In genomic region chr9:41063243-41063642, GRCh38 we compare ENCODE assay signal across 7 cellular contexts.
DNase-seq lines count a peak whose midpoint lies in the region; ATAC-seq, FAIRE-seq and TF ChIP-seq lines count a peak whose summit lies in the region.
"Not testable (repeated sequence)": the region's sequence is repeated elsewhere in the genome, so short reads cannot be mapped to it uniquely, and the experiment has no call there.

No MANE protein-coding gene starts in this region.

- peak overlapping the region; percentile 93 for H2BK20ac ChIP-seq in IMR-90 (ENCODE audit: low read depth, low read length)

- H2AFZ ChIP-seq in IMR-90 (replicated peaks; ENCODE audit: low read length, poor library complexity); astrocyte (ENCODE audit: low read depth, low read length): not testable (repeated sequence)

- in situ Hi-C loops in IMR-90 (cut with MboI; ENCODE audit: low sequenced_read_pairs): not testable (repeated sequence)

- H3K4me3 Mint-ChIP-seq in astrocyte (ENCODE audit: unreplicated experiment): not testable (repeated sequence)

- POLR2A ChIA-PET in IMR-90 (lab: Charles Lee; ENCODE audit: unreplicated experiment): not testable (repeated sequence)

- not testable (repeated sequence) for BruUV-seq in IMR-90 (replicated peaks; lab: Mats Ljungman, UMichigan)

- H3K14ac ChIP-seq in IMR-90 (replicated peaks; ENCODE audit: low read depth, low read length): peak overlapping the region; percentile 91; the same call in 1 of the 2 replicates

- H3K56ac ChIP-seq in IMR-90 (ENCODE audit: extremely low read depth, insufficient read depth, low read length): not testable (repeated sequence)

- peak overlapping the region; percentile 1 for H3K27ac Mint-ChIP-seq in astrocyte (ENCODE audit: unreplicated experiment)

- peak overlapping the region; percentile 88; the same call in 1 of the 2 replicates for H3K4ac ChIP-seq in IMR-90 (ENCODE audit: low read depth, low read length)

- H3K27ac ChIP-seq in IMR-90 (ENCODE audit: insufficient read depth, low read length) (peak overlapping the region; percentile 88), astrocyte (ENCODE audit: low read depth, low read length) (peak overlapping the region; percentile 58)

- H3K9me1 ChIP-seq in IMR-90 (ENCODE audit: insufficient read depth, low read length): not testable (repeated sequence)

- TF ChIP-seq RAD21 in IMR-90 (IDR thresholded peaks at IDR 0.05; ENCODE audit: low read length): not testable (repeated sequence)

- TF ChIP-seq POLR2A in IMR-90 (IDR thresholded peaks at IDR 0.05; ENCODE audit: low read depth, low read length): not testable (repeated sequence)

- peak; percentile 38 for DNase-seq in EL
- DNase-seq in IMR-90: peak; percentile 86
- peak; percentile 61 for DNase-seq in astrocyte (ENCODE audit: low read depth)
- peak; percentile 68 for DNase-seq in choroid plexus epithelial cell (ENCODE audit: low read depth)
- DNase-seq in fibroblast of mammary gland (ENCODE audit: low read depth): peak; percentile 18
- peak; percentile 41 for DNase-seq in fibroblast of villous mesenchyme (ENCODE audit: low read depth)
- peak; percentile 6 for DNase-seq in skeletal muscle cell (ENCODE audit: low read depth)

- not testable (repeated sequence) for TF ChIP-seq CTCF in IMR-90 (conservative IDR thresholded peaks at IDR 0.05; ENCODE audit: low read depth, low read length); astrocyte (IDR thresholded peaks at IDR 0.05; ENCODE audit: insufficient read depth, low read depth, low read length); choroid plexus epithelial cell (conservative IDR thresholded peaks at IDR 0.05; ENCODE audit: low read depth, low read length); fibroblast of mammary gland (conservative IDR thresholded peaks at IDR 0.05; ENCODE audit: control insufficient read depth, insufficient read depth, low read depth, low read length); fibroblast of villous mesenchyme (IDR thresholded peaks at IDR 0.05; ENCODE audit: insufficient read depth, low read depth, low read length)

- peak overlapping the region; percentile 90 for H2BK120ac ChIP-seq in IMR-90 (ENCODE audit: low read depth, low read length)

- peak overlapping the region; percentile 82; the same call in 1 of the 2 replicates for H3K23ac ChIP-seq in IMR-90 (ENCODE audit: low read depth, low read length)

- H3K27me3 ChIP-seq in IMR-90 (ENCODE audit: control insufficient read depth, insufficient read depth, low read length); astrocyte (ENCODE audit: insufficient read depth, low read length): not testable (repeated sequence)

- peak overlapping the region; percentile 97; the same call in 1 of the 2 replicates for H3K18ac ChIP-seq in IMR-90 (ENCODE audit: low read depth, low read length)

- peak overlapping the region; percentile 90 for H4K91ac ChIP-seq in IMR-90 (ENCODE audit: insufficient read depth, low read depth, low read length)

- no CpG with 5 or more reads among the region's 5 CpGs for whole genome bisulfite sequencing in IMR-90 (ENCODE audit: extremely low coverage in 2 of 2, insufficient read length in 1 of 2), 2 experiments

- H3K79me2 ChIP-seq in astrocyte (ENCODE audit: insufficient read depth, low read length): not testable (repeated sequence)

- FAIRE-seq in astrocyte (lab: Jason Lieb, UNC): not testable (repeated sequence)

- intact Hi-C loops in IMR-90 (cut with micrococcal nuclease): not testable (repeated sequence)

- not testable (repeated sequence) for H2AK9ac ChIP-seq in IMR-90 (replicated peaks; ENCODE audit: low read depth, low read length, poor library complexity)

- CTCF ChIA-PET in IMR-90 (lab: Yijun Ruan, JAX): not testable (repeated sequence)

- dilution Hi-C loops in IMR-90 (cut with HindIII; ENCODE audit: low sequenced_read_pairs, unreplicated experiment): not testable (repeated sequence)

- H2BK15ac ChIP-seq in IMR-90 (ENCODE audit: low read depth, low read length): not testable (repeated sequence)

- ATAC-seq in IMR-90 (ENCODE audit: low read depth): peak; percentile 65

- not testable (repeated sequence) for H3K36me3 Mint-ChIP-seq in astrocyte (ENCODE audit: low read depth, unreplicated experiment)

- peak overlapping the region; percentile 98 for H3K4me2 ChIP-seq in IMR-90 (ENCODE audit: low read depth, low read length)
- H3K4me2 ChIP-seq in astrocyte (ENCODE audit: low read length): peak overlapping the region; percentile 37

- not testable (repeated sequence) for H3K4me1 Mint-ChIP-seq in astrocyte (ENCODE audit: low read depth, unreplicated experiment)

- H3K4me1 ChIP-seq in IMR-90 (ENCODE audit: control insufficient read depth, insufficient read depth, low read length); astrocyte (ENCODE audit: insufficient read depth, low read length): not testable (repeated sequence)

- not testable (repeated sequence) for H4K20me1 ChIP-seq in IMR-90 (ENCODE audit: insufficient read depth, low read length); astrocyte (ENCODE audit: insufficient read depth, low read length)

- H3K27me3 Mint-ChIP-seq in astrocyte (ENCODE audit: low read depth, unreplicated experiment): not testable (repeated sequence)

- H2AK5ac ChIP-seq in IMR-90 (ENCODE audit: low read depth, low read length): peak overlapping the region; percentile 94; the same call in 1 of the 2 replicates

- H3K9me3 Mint-ChIP-seq in astrocyte (ENCODE audit: unreplicated experiment): not testable (repeated sequence)

- not testable (repeated sequence) for H3K79me1 ChIP-seq in IMR-90 (ENCODE audit: low read depth in 1 of 2, low read length in 2 of 2)

- not testable (repeated sequence) for H3K4me3 ChIP-seq in IMR-90 (ENCODE audit: insufficient read depth, low read depth, low read length); astrocyte (ENCODE audit: insufficient read depth, low read depth, low read length); choroid plexus epithelial cell (ENCODE audit: low read depth, low read length); fibroblast of mammary gland (ENCODE audit: control insufficient read depth, low read depth, low read length); fibroblast of villous mesenchyme (ENCODE audit: low read depth, low read length); skeletal muscle cell (ENCODE audit: low read depth, low read length)

- not testable (repeated sequence) for H3K36me3 ChIP-seq in IMR-90 (ENCODE audit: control insufficient read depth, insufficient read depth, low read length); astrocyte (ENCODE audit: insufficient read depth, low read length)

- H3K9me3 ChIP-seq in IMR-90 (ENCODE audit: control insufficient read depth, insufficient read depth, low read length); astrocyte (ENCODE audit: insufficient read depth, low read depth, low read length): not testable (repeated sequence)

- H2BK5ac ChIP-seq in IMR-90 (ENCODE audit: low read depth, low read length, poor library complexity, severe bottlenecking): peak overlapping the region; percentile 96

- H4K5ac ChIP-seq in IMR-90 (ENCODE audit: low read depth, low read length): not testable (repeated sequence)

- not testable (repeated sequence) for H4K8ac ChIP-seq in IMR-90 (ENCODE audit: low read depth in 2 of 2, low read length in 2 of 2)

- H3K9ac ChIP-seq in IMR-90 (ENCODE audit: low read depth, low read length); astrocyte (ENCODE audit: low read length): not testable (repeated sequence)

TF ChIP-seq in IMR-90, 13 proteins besides CTCF, POLR2A, EP300 and RAD21:
- peak; percentile 33; the same call in 1 of the 2 replicates for TF ChIP-seq FOS (IDR thresholded peaks at IDR 0.05; ENCODE audit: low read depth, low read length)

Comparison
In these comparisons a context has a peak if more than half of its experiments do, and no peak if none do; other contexts are left out.
1. DNase-seq: peak in every context shown above with its lines; median percentile 86 in IMR-90; 68 in choroid plexus epithelial cell; 61 in astrocyte; 41 in fibroblast of villous mesenchyme; 38 in EL; 18 in fibroblast of mammary gland; 6 in skeletal muscle cell.